ENCODE assay signal across 3 cellular contexts in genomic region chr20:63657260-63657936, GRCh38.
TF ChIP-seq lines count a peak whose summit lies in the region.

No MANE protein-coding gene starts in this region.

TF ChIP-seq in SK-N-SH, 30 proteins besides CTCF, POLR2A, EP300 and RAD21:
- TF ChIP-seq TAF1 (IDR thresholded peaks at IDR 0.05; ENCODE audit: borderline replicate concordance, low read depth, low read length): no peak
- TF ChIP-seq ELF1 (IDR thresholded peaks at IDR 0.05): no peak
- TF ChIP-seq IRF3 (IDR thresholded peaks at IDR 0.05; ENCODE audit: low read depth, low read length): no peak
- no peak for TF ChIP-seq FOSL2 (IDR thresholded peaks at IDR 0.05; ENCODE audit: borderline replicate concordance, low read depth)
- TF ChIP-seq GATA2 (CRISPR knock-in tag; IDR thresholded peaks at IDR 0.05): no peak
- no peak for TF ChIP-seq EZH2phosphoT487 (IDR thresholded peaks at IDR 0.05; ENCODE audit: borderline replicate concordance, low read depth)
- TF ChIP-seq RFX5 (IDR thresholded peaks at IDR 0.05; ENCODE audit: low read length): no peak
- TF ChIP-seq MEF2A (IDR thresholded peaks at IDR 0.05; ENCODE audit: borderline replicate concordance, low read depth): no peak

TF ChIP-seq in SK-N-SH treated with all-trans-retinoic acid at 6 μM for 48 hours, 23 proteins besides CTCF, POLR2A, EP300 and RAD21:
- TF ChIP-seq ARNTL (CRISPR knock-in tag; IDR thresholded peaks at IDR 0.05; ENCODE audit: borderline replicate concordance, low read depth) (no peak), POU6F1 (CRISPR knock-in tag; IDR thresholded peaks at IDR 0.05; ENCODE audit: borderline replicate concordance, low read depth) (no peak), TOX (CRISPR knock-in tag; IDR thresholded peaks at IDR 0.05; ENCODE audit: borderline replicate concordance) (no peak), CSDC2 (CRISPR knock-in tag; IDR thresholded peaks at IDR 0.05) (no peak), BACH2 (CRISPR knock-in tag; IDR thresholded peaks at IDR 0.05; ENCODE audit: borderline replicate concordance) (no peak), OSR1 (CRISPR knock-in tag; IDR thresholded peaks at IDR 0.05) (no peak), ZNF565 (CRISPR knock-in tag; conservative IDR thresholded peaks at IDR 0.05; ENCODE audit: low read depth) (no peak), CSRNP3 (CRISPR knock-in tag; IDR thresholded peaks at IDR 0.05) (no peak), CREB5 (CRISPR knock-in tag; IDR thresholded peaks at IDR 0.05; ENCODE audit: low read depth) (no peak), PPARA (CRISPR knock-in tag; IDR thresholded peaks at IDR 0.05; ENCODE audit: borderline replicate concordance) (no peak), ZNF70 (CRISPR knock-in tag; IDR thresholded peaks at IDR 0.05) (no peak), GLIS3 (CRISPR knock-in tag; IDR thresholded peaks at IDR 0.05) (no peak), ESRRG (CRISPR knock-in tag; IDR thresholded peaks at IDR 0.05) (no peak)

TF ChIP-seq in H1, 55 proteins besides CTCF, POLR2A, EP300 and RAD21:
- TF ChIP-seq CHD1 (IDR thresholded peaks at IDR 0.05; ENCODE audit: low read depth, low read length): no peak
- no peak for TF ChIP-seq BACH1 (IDR thresholded peaks at IDR 0.05; ENCODE audit: low read length)
- TF ChIP-seq RBBP5 (IDR thresholded peaks at IDR 0.05; ENCODE audit: borderline replicate concordance, low read depth, low read length): no peak
- no peak for TF ChIP-seq SIRT6 (IDR thresholded peaks at IDR 0.05; ENCODE audit: low read length)
- TF ChIP-seq KDM1A (IDR thresholded peaks at IDR 0.05; ENCODE audit: borderline replicate concordance, low read length): no peak
